1 cellular context compared by ENCODE assay signal in the genomic region with DNA sequence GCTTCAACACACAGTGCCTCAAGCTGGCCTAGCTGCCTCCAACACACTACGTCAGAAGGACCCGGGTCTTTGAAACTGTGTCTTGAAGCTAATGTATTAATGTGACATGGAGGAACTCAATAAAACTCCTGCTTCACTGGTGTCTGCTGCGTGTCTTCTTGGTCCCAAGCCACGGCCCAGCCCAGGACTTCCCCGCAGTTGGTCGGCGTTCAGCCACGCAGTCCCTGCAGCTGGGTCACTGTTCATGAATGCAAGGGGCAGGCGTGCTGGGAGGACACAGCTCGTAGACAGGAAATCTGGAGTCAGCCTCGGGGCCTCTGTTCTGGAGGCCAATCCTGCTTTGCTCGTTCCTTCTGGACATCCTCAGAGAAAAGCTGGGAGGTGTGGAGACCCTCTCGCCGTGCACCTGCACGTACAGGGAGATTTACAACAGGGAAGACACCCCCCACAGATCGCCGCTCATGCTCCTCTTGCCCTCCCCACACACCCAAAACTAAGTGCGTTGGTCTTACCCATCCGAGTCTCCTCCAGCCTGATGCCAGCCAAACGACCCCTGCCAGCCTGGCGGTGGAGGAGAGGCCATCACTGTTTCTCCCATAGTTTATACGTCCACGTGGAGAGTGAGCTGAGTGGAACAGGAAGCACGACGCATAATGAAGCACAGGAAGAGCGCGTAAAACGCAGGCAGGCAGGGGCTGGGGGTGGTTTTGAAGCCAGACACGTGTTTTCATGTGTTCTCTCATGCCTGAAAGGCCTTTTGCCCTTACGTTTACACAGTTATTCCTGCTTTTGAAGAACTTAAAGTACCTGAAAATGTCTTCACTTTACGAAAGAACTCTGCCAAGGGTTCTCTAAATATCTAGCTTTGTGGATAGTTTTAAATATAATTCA.
TF ChIP-seq lines count a peak whose summit lies in the region.

No MANE protein-coding gene starts in this region.

TF ChIP-seq in H1, 55 proteins besides CTCF, POLR2A, EP300 and RAD21:
- TF ChIP-seq RBBP5 (IDR thresholded peaks at IDR 0.05; ENCODE audit: borderline replicate concordance, low read depth, low read length) = no peak
- no peak for TF ChIP-seq GTF2F1 (IDR thresholded peaks at IDR 0.05; ENCODE audit: borderline replicate concordance, low read depth, low read length)
- TF ChIP-seq HDAC6 (IDR thresholded peaks at IDR 0.05; ENCODE audit: low read depth, low read length) = no peak
- no peak for TF ChIP-seq CHD2 (IDR thresholded peaks at IDR 0.05; ENCODE audit: low read length)
- no peak for TF ChIP-seq ASH2L (IDR thresholded peaks at IDR 0.05; ENCODE audit: low read length)
- TF ChIP-seq CBX5 (IDR thresholded peaks at IDR 0.05; ENCODE audit: low read depth, low read length) = no peak
- TF ChIP-seq, protein P1, sequence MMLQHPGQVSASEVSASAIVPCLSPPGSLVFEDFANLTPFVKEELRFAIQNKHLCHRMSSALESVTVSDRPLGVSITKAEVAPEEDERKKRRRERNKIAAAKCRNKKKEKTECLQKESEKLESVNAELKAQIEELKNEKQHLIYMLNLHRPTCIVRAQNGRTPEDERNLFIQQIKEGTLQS (IDR thresholded peaks at IDR 0.05; ENCODE audit: insufficient read depth, low read depth, low read length) = no peak
- TF ChIP-seq NRF1 (IDR thresholded peaks at IDR 0.05; ENCODE audit: low read depth, low read length) = no peak
